In the genomic region with DNA sequence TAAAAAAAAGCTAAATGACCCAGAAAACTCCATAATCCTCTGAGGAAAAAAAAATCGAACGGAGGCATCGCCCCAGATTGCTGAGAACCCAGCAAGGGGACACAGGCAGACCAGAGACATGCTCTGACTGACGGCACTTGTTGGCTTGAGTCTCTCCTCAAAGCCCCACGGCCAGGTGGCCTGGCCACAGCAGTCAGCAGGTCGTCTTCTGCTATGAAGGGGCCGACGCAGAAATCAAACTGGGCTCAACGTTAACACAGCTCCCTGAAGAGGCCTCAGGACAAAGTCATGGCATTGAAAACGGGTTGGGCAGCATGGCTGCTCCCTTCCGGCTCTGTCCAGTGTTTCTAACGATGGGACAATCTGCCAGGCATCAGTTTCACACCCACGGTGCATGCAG, we compare ENCODE assay signal across 23 cellular contexts. TPM values are rescaled to one million over a fixed set of nuclear protein-coding genes. Genes with fewer than 3 reads are reported as not detected.
DNase-seq lines count a peak whose midpoint lies in the region; ATAC-seq, FAIRE-seq and TF ChIP-seq lines count a peak whose summit lies in the region.
"Had no signal": no experiment of that assay in that cellular context is flagged by ENCODE, and none has a peak within 500 bp of the region (broad histone marks: within the 10 kb centered on the region; RNA-seq: fewer than 3 reads in every experiment).

No MANE protein-coding gene starts in this region.

- H3K9me3 ChIP-seq in left ventricle myocardium inferior (replicated peaks): no peaks in the 10 kb centered on the region
- H3K9me3 ChIP-seq in heart left ventricle: no peaks in the 10 kb centered on the region
- H3K9me3 ChIP-seq in kidney (ENCODE audit: control insufficient read depth in 1 of 2, low read length in 2 of 2): no peaks in the 10 kb centered on the region
- no peaks in the 10 kb centered on the region for H3K9me3 ChIP-seq in small intestine (ENCODE audit: control insufficient read depth, low read depth)
- no peaks in the 10 kb centered on the region for H3K9me3 ChIP-seq in neural progenitor cell (ENCODE audit: low read depth)

- WGBS in heart left ventricle, 4 donors: 78 to 84% (median 82%) methylated on average over 13 of the region's 13 CpGs
- WGBS in small intestine, 3 donors: 78 to 83% (median 79%) methylated on average over 13 of the region's 13 CpGs

- no peak overlapping the region for H3K4me3 ChIP-seq in left ventricle myocardium inferior
- no peak overlapping the region for H3K4me3 ChIP-seq in heart left ventricle
- H3K4me3 ChIP-seq in dorsolateral prefrontal cortex: peak overlapping the region in 1 of 59 donors; percentile 6
- no peak overlapping the region for H3K4me3 ChIP-seq in kidney (ENCODE audit: low read length in 2 of 2)
- H3K4me3 ChIP-seq in small intestine (ENCODE audit: low read depth in 1 of 2, low read length in 2 of 2): no peak overlapping the region
- H3K4me3 ChIP-seq in neural progenitor cell: no peak overlapping the region
- H3K4me3 ChIP-seq: BLaER1 treated with 17β-estradiol and CSF1 and Interleukin-3, amounts not matched to agents 10 nM and 100 nM had no signal

- H3K4me3 Mint-ChIP-seq in neural progenitor cell: no peak overlapping the region
- H3K4me3 Mint-ChIP-seq: B cell; CD8-positive, alpha-beta T cell; HFFc6 had no signal

- no peak for ATAC-seq in heart left ventricle
- ATAC-seq: CD8-positive, alpha-beta T cell; HCT116 had no signal

- H3K4me1 ChIP-seq in left ventricle myocardium inferior (peaks cover 35% of the 10 kb centered on the region), heart left ventricle (peaks cover 0 to 25% (median 8%) of the 10 kb centered on the region in 12 donors), kidney (ENCODE audit: control insufficient read depth in 1 of 2, insufficient read depth in 1 of 2, low read depth in 1 of 2, low read length in 2 of 2) (no peaks in the 10 kb centered on the region), small intestine (ENCODE audit: control insufficient read depth in 2 of 2, insufficient read depth in 1 of 2, low read depth in 1 of 2, low read length in 1 of 2) (no peaks in the 10 kb centered on the region), neural progenitor cell (peaks cover 17% of the 10 kb centered on the region)
- H3K4me1 ChIP-seq: BLaER1 treated with 17β-estradiol and CSF1 and Interleukin-3, amounts not matched to agents 10 nM and 100 nM had no signal

- TF ChIP-seq POLR2A in heart left ventricle (IDR thresholded peaks at IDR 0.05): no peak

- H3K27ac ChIP-seq in left ventricle myocardium inferior (replicated peaks) (peak overlapping the region; percentile 3), heart left ventricle (no peak overlapping the region), dorsolateral prefrontal cortex (peak overlapping the region in 50 of 59 donors; percentile 5 to 92 (median 76)), kidney (ENCODE audit: low read depth in 2 of 2, low read length in 2 of 2) (no peak overlapping the region), substantia nigra (ENCODE audit: low read depth, low read length, poor library complexity, severe bottlenecking) (peak overlapping the region; percentile 9), small intestine (ENCODE audit: low read depth in 1 of 2, low read length in 1 of 2) (no peak overlapping the region), neural progenitor cell (no peak overlapping the region)
- H3K27ac ChIP-seq: BLaER1 treated with 17β-estradiol and CSF1 and Interleukin-3, amounts not matched to agents 10 nM and 100 nM; HL-60 had no signal

- H3K9me3 Mint-ChIP-seq in neural progenitor cell: no peaks in the 10 kb centered on the region
- H3K9me3 Mint-ChIP-seq: CD8-positive, alpha-beta T cell; HFFc6 had no signal

- FAIRE-seq in kidney (lab: Jason Lieb, UNC) (no peak), small intestine (lab: Jason Lieb, UNC) (no peak)
- FAIRE-seq: G401.6, GM12891, GM19239 had no signal

- H3K27me3 Mint-ChIP-seq in neural progenitor cell (ENCODE audit: insufficient read depth, low read depth): peaks cover 8% of the 10 kb centered on the region

- H3K9ac ChIP-seq in kidney (ENCODE audit: low read length in 2 of 2) (no peak overlapping the region), neural progenitor cell (no peak overlapping the region)
- H3K9ac ChIP-seq: BLaER1 treated with 17β-estradiol and CSF1 and Interleukin-3, amounts not matched to agents 10 nM and 100 nM had no signal

- no peak overlapping the region for H3K27ac Mint-ChIP-seq in neural progenitor cell
- H3K27ac Mint-ChIP-seq: B cell; CD8-positive, alpha-beta T cell; HFFc6 had no signal

- no peak overlapping the region for H3K4me2 ChIP-seq in neural progenitor cell
- H3K4me2 ChIP-seq: BLaER1 treated with 17β-estradiol and CSF1 and Interleukin-3, amounts not matched to agents 10 nM and 100 nM had no signal

- no peaks in the 10 kb centered on the region for H3K27me3 ChIP-seq in left ventricle myocardium inferior (ENCODE audit: low read depth)
- peaks cover 0 to 4% (median 0%) of the 10 kb centered on the region in 9 donors for H3K27me3 ChIP-seq in heart left ventricle
- H3K27me3 ChIP-seq in dorsolateral prefrontal cortex: no peaks in the 10 kb centered on the region
- no peaks in the 10 kb centered on the region for H3K27me3 ChIP-seq in small intestine (ENCODE audit: control insufficient read depth in 2 of 2, insufficient read depth in 2 of 2, low read length in 2 of 2)
- no peaks in the 10 kb centered on the region for H3K27me3 ChIP-seq in neural progenitor cell
- H3K27me3 ChIP-seq: BLaER1 treated with 17β-estradiol and CSF1 and Interleukin-3, amounts not matched to agents 10 nM and 100 nM had no signal

- H3K79me2 ChIP-seq in neural progenitor cell (ENCODE audit: low read depth): no peaks in the 10 kb centered on the region

- no peak overlapping the region for H2AFZ ChIP-seq in neural progenitor cell (replicated peaks)

- peaks cover 3% of the 10 kb centered on the region for H3K4me1 Mint-ChIP-seq in neural progenitor cell
- H3K4me1 Mint-ChIP-seq: B cell had no signal

- no peaks in the 10 kb centered on the region for H3K36me3 Mint-ChIP-seq in neural progenitor cell
- H3K36me3 Mint-ChIP-seq: CD8-positive, alpha-beta T cell had no signal

- intact Hi-C loops in left ventricle myocardium inferior (cut with micrococcal nuclease): no loop called here
- intact Hi-C loops in heart left ventricle (cut with DNase I): loop anchor here in 1 of 10 donors (5.0 kb wide), 1 partner anchor 50 kb away; no protein-coding TSS in a partner anchor
- intact Hi-C loops in dorsolateral prefrontal cortex (cut with DNase I): no loop called here
- intact Hi-C loops in kidney (cut with DNase I): no loop called here

- DNase-seq in left ventricle myocardium inferior: no peak
- DNase-seq in heart left ventricle: no peak
- peak in 2 of 10 donors; percentile 9 to 41 for DNase-seq in dorsolateral prefrontal cortex
- peak; percentile 30 for DNase-seq in kidney
- DNase-seq in substantia nigra (lab: John Stamatoyannopoulos, UW): no peak
- DNase-seq in DMS53 treated with DMSO at 0.1 percent for 48 hours (lab: John Stamatoyannopoulos, UW; ENCODE audit: unreplicated experiment): no peak
- DNase-seq in small intestine: no peak
- no peak for DNase-seq in neural progenitor cell (ENCODE audit: low spot score)
- DNase-seq: CD8-positive, alpha-beta T cell; COR-L47; DMS 273 treated with DMSO at 0.1 percent for 48 hours; DMS53; GOT3; H7; HFFc6; IMR-90 had no signal

- H3K36me3 ChIP-seq in left ventricle myocardium inferior (no peaks in the 10 kb centered on the region), heart left ventricle (no peaks in the 10 kb centered on the region), kidney (ENCODE audit: control insufficient read depth in 1 of 2, insufficient read depth in 2 of 2, low read length in 2 of 2) (no peaks in the 10 kb centered on the region), small intestine (ENCODE audit: control insufficient read depth in 2 of 2, insufficient read depth in 2 of 2, low read length in 2 of 2) (no peaks in the 10 kb centered on the region), neural progenitor cell (no peaks in the 10 kb centered on the region)
- H3K36me3 ChIP-seq: BLaER1 treated with 17β-estradiol and CSF1 and Interleukin-3, amounts not matched to agents 10 nM and 100 nM had no signal

- H3F3A ChIP-seq in neural progenitor cell (ENCODE audit: low read depth): peaks cover 4% of the 10 kb centered on the region

- H4K20me1 ChIP-seq in neural progenitor cell (ENCODE audit: low read depth): no peaks in the 10 kb centered on the region
- H4K20me1 ChIP-seq: BLaER1 treated with 17β-estradiol and CSF1 and Interleukin-3, amounts not matched to agents 10 nM and 100 nM had no signal

- TF ChIP-seq CTCF in left ventricle myocardium inferior (IDR thresholded peaks at IDR 0.05; ENCODE audit: borderline replicate concordance): no peak
- TF ChIP-seq CTCF in heart left ventricle (IDR thresholded peaks at IDR 0.05): no peak
- no peak for TF ChIP-seq CTCF in dorsolateral prefrontal cortex (IDR thresholded peaks at IDR 0.05 in 54 of 56, conservative IDR thresholded peaks at IDR 0.05 in 2 of 56; ENCODE audit: low read depth in 1 of 56, partially characterized antibody in 56 of 56)
- TF ChIP-seq CTCF in kidney (IDR thresholded peaks at IDR 0.05; ENCODE audit: borderline replicate concordance, extremely low read depth, insufficient read depth): no peak
- TF ChIP-seq CTCF in neural progenitor cell (IDR thresholded peaks at IDR 0.05): no peak

RNA-seq across cellular contexts. Expression of gene PCSK6, which starts 17.5 kb away (rescaled TPM):
- total RNA-seq in left ventricle myocardium inferior (28.6 TPM), heart left ventricle (10 to 100 TPM in 8 of 9 donors, 1 to 10 TPM in 1; 7.3 to 41.7 (median 23.5) TPM), dorsolateral prefrontal cortex (100 to 1,000 TPM in 22 of 120 experiments, 10 to 100 TPM in 98; 15.2 to 217 (median 52.8) TPM), kidney (7.3 TPM), neural progenitor cell (ENCODE audit: low replicate concordance) (1.9 and 2.2 TPM in 2 replicates)
- polyA plus RNA-seq in heart left ventricle (1 to 10 TPM; 7.4 TPM), kidney (ENCODE audit: insufficient read depth, low read depth, low replicate concordance) (3.8 TPM), small intestine (1 to 10 TPM in 2 of 3 donors, under 1 TPM in 1; 0.67 to 6.8 (median 6.2) TPM)
- total RNA-seq: HFFc6, IMR-90 had no signal
- polyA plus RNA-seq: IMR-90 had no signal

Comparison
In these comparisons a context has a peak if more than half of its experiments do, and no peak if none do; other contexts are left out.
1. H3K27ac ChIP-seq: peak in left ventricle myocardium inferior (single experiment), dorsolateral prefrontal cortex (50 of 59) and substantia nigra (single experiment); none in heart left ventricle (0 of 12), kidney (0 of 2), small intestine (0 of 2) and neural progenitor cell (single experiment).